In genomic region chr17:7557825-7558543, GRCh38 we compare ENCODE assay signal across 8 cellular contexts. TPM values are rescaled to one million over a fixed set of nuclear protein-coding genes. Genes with fewer than 3 reads are reported as not detected.
DNase-seq lines count a peak whose midpoint lies in the region; ATAC-seq, FAIRE-seq and TF ChIP-seq lines count a peak whose summit lies in the region.

No MANE protein-coding gene starts in this region.

- H3K4me2 ChIP-seq in BLaER1 treated with 17β-estradiol and CSF1 and Interleukin-3, amounts not matched to agents 10 nM and 100 nM: peak overlapping the region; percentile 90 to 100 (median 96)
- H3K4me2 ChIP-seq in PC-3 (ENCODE audit: low read length): peak overlapping the region; percentile 100
- peak overlapping the region; percentile 91 for H3K4me2 ChIP-seq in HepG2 (ENCODE audit: low read depth, low read length)

- H3K27me3 ChIP-seq in BLaER1 treated with 17β-estradiol and CSF1 and Interleukin-3, amounts not matched to agents 10 nM and 100 nM: no peaks in the 10 kb centered on the region
- H3K27me3 ChIP-seq in PC-3 (ENCODE audit: low read length): no peaks in the 10 kb centered on the region
- H3K27me3 ChIP-seq in HepG2 (ENCODE audit: control insufficient read depth in 1 of 2, insufficient read depth in 2 of 2, low read length in 2 of 2): no peaks in the 10 kb centered on the region; a peak in 1 of 5 replicates

- no peak for TF ChIP-seq EP300 in HepG2 (IDR thresholded peaks at IDR 0.05; ENCODE audit: low read depth in 2 of 2, low read length in 2 of 2)
- TF ChIP-seq EP300 in HepG2 (CRISPR knock-in tag; IDR thresholded peaks at IDR 0.05; ENCODE audit: borderline replicate concordance): no peak

- POLR2A ChIA-PET in PC-3 (lab: Charles Lee; ENCODE audit: unreplicated experiment): no interaction called here
- POLR2A ChIA-PET in HepG2 (lab: Yijun Ruan, JAX): interaction anchor here (0.8 to 4.8 kb wide), 10 partner anchors 10 to 276 kb away, joined by 3 to 33 read pairs (median 4); partner anchors contain the start of genes MPDU1, TMEM256, TNFSF12 and TP53

- 4% methylated on average over 11 of the region's 21 CpGs for WGBS in HepG2 (ENCODE audit: low lambda C conversion rate)

- H4K20me1 ChIP-seq in BLaER1 treated with 17β-estradiol and CSF1 and Interleukin-3, amounts not matched to agents 10 nM and 100 nM: peaks cover 0 to 10% (median 4%) of the 10 kb centered on the region in 11 experiments; a peak in 7 of 22 replicates
- H4K20me1 ChIP-seq in PC-3 (ENCODE audit: low read length) (no peaks in the 10 kb centered on the region), HepG2 (ENCODE audit: insufficient read depth, low read length) (no peaks in the 10 kb centered on the region)

- H3K9me2 ChIP-seq in PC-3 (replicated peaks; ENCODE audit: low read length): no peaks in the 10 kb centered on the region

- FAIRE-seq in HepG2 (lab: Jason Lieb, UNC): peak; percentile 67

- H3K9ac ChIP-seq in BLaER1 treated with 17β-estradiol and CSF1 and Interleukin-3, amounts not matched to agents 10 nM and 100 nM: peak overlapping the region; percentile 88 to 98 (median 94)
- H3K9ac ChIP-seq in PC-3 (ENCODE audit: low read length) (peak overlapping the region; percentile 67), HepG2 (ENCODE audit: insufficient read depth, low read depth, low read length) (peak overlapping the region; percentile 67)

- H3K27ac ChIP-seq in BLaER1 treated with 17β-estradiol and CSF1 and Interleukin-3, amounts not matched to agents 10 nM and 100 nM: peak overlapping the region; percentile 85 to 99 (median 97)
- H3K27ac ChIP-seq in PC-3 (ENCODE audit: low read length) (peak overlapping the region; percentile 65), coronary artery (peak overlapping the region; percentile 91 to 98), HepG2 (ENCODE audit: extremely low read length, insufficient read depth, low read length) (peak overlapping the region; percentile 55)

- H3F3A ChIP-seq in PC-3 (ENCODE audit: low read length, unreplicated experiment): no peaks in the 10 kb centered on the region

- intact Hi-C loops in PC-3 (cut with micrococcal nuclease): no loop called here
- intact Hi-C loops in HepG2 (cut with micrococcal nuclease; ENCODE audit: unreplicated experiment): no loop called here

- in situ Hi-C loops in HepG2 (cut with HindIII; ENCODE audit: extremely low pct_ligation_motif_present, low pct_unique_long_range_greater_than_20kb): loop anchor here (5.0 kb wide), 1 partner anchor 46 kb away; no protein-coding TSS in a partner anchor

- H3K9me3 ChIP-seq in BLaER1 treated with 17β-estradiol and CSF1 and Interleukin-3, amounts not matched to agents 10 nM and 100 nM (replicated peaks in 1 of 11): no peaks in the 10 kb centered on the region
- H3K9me3 ChIP-seq in PC-3 (ENCODE audit: low read length) (no peaks in the 10 kb centered on the region), HepG2 (ENCODE audit: low read length) (no peaks in the 10 kb centered on the region)

- DNase-seq in PC-3 (peak; percentile 66), coronary artery (ENCODE audit: low spot score) (peak; percentile 87), HepG2 (ENCODE audit: low spot score) (peak; percentile 52), stromal cell of bone marrow (ENCODE audit: low read depth) (peak; percentile 54), NCI-H526 treated with DMSO at 0.1 percent for 48 hours (lab: John Stamatoyannopoulos, UW) (no peak)

- ATAC-seq in PC-3 (peak; percentile 50), HepG2 (peak; percentile 39), GM21717 (IDR thresholded peaks at IDR 0.05; ENCODE audit: unreplicated experiment) (no peak)

- TF ChIP-seq RAD21 in HepG2 (CRISPR knock-in tag; IDR thresholded peaks at IDR 0.05): no peak

- TF ChIP-seq POLR2A in GM19193 (IDR thresholded peaks at IDR 0.05; ENCODE audit: extremely low read depth, insufficient read depth, insufficient read length) (peak; percentile 82), HepG2 (IDR thresholded peaks at IDR 0.05; ENCODE audit: insufficient read depth in 1 of 2, low read depth in 2 of 2, low read length in 2 of 2) (peak; percentile 22 to 72; a peak in 3 of 4 replicates)

- peaks cover 0 to 28% (median 9%) of the 10 kb centered on the region in 11 experiments; a peak in 15 of 22 replicates for H3K36me3 ChIP-seq in BLaER1 treated with 17β-estradiol and CSF1 and Interleukin-3, amounts not matched to agents 10 nM and 100 nM
- no peaks in the 10 kb centered on the region for H3K36me3 ChIP-seq in PC-3 (ENCODE audit: low read depth, low read length)
- no peaks in the 10 kb centered on the region; a peak in 1 of 5 replicates for H3K36me3 ChIP-seq in HepG2 (replicated peaks in 1 of 2; ENCODE audit: control insufficient read depth in 1 of 2, insufficient read depth in 2 of 2, low read length in 2 of 2)

- peaks cover 59 to 85% (median 69%) of the 10 kb centered on the region in 10 experiments for H3K4me1 ChIP-seq in BLaER1 treated with 17β-estradiol and CSF1 and Interleukin-3, amounts not matched to agents 10 nM and 100 nM
- H3K4me1 ChIP-seq in PC-3 (ENCODE audit: insufficient read depth, low read length) (peaks cover 25% of the 10 kb centered on the region), HepG2 (ENCODE audit: insufficient read depth, low read length) (peaks cover 52% of the 10 kb centered on the region)

- peak overlapping the region; percentile 52 to 98 (median 86) for H3K4me3 ChIP-seq in BLaER1 treated with 17β-estradiol and CSF1 and Interleukin-3, amounts not matched to agents 10 nM and 100 nM
- H3K4me3 ChIP-seq in PC-3 (ENCODE audit: low read length): peak overlapping the region; percentile 60
- peak overlapping the region; percentile 95 for H3K4me3 ChIP-seq in coronary artery
- H3K4me3 ChIP-seq in HepG2 (replicated peaks in 1 of 3; ENCODE audit: insufficient read depth in 1 of 3, low read depth in 2 of 3, low read length in 3 of 3): peak overlapping the region; percentile 51 to 92 (median 58)

- H2AFZ ChIP-seq in PC-3 (ENCODE audit: low read length) (peak overlapping the region; percentile 80), HepG2 (ENCODE audit: low read length) (no peak overlapping the region)

- CTCF ChIA-PET in PC-3 (lab: Charles Lee): no interaction called here
- CTCF ChIA-PET in HepG2 (lab: Yijun Ruan, JAX; ENCODE audit: low intra/inter-chr PET ratio, low total read pairs): no interaction called here

- H3K79me2 ChIP-seq in PC-3 (ENCODE audit: low read length) (peaks cover 12% of the 10 kb centered on the region), HepG2 (ENCODE audit: insufficient read depth, low read length) (peaks cover 9% of the 10 kb centered on the region)

- TF ChIP-seq CTCF in PC-3 (conservative IDR thresholded peaks at IDR 0.05; ENCODE audit: low read depth, low read length): no peak
- no peak for TF ChIP-seq CTCF in coronary artery (IDR thresholded peaks at IDR 0.05)
- TF ChIP-seq CTCF in HepG2 (CRISPR knock-in tag; IDR thresholded peaks at IDR 0.05): peak; percentile 27

- BruUV-seq in PC-3 (replicated peaks; lab: Mats Ljungman, UMichigan) (no TSS peak), HepG2 (replicated peaks; lab: Mats Ljungman, UMichigan) (no TSS peak)

RNA-seq across cellular contexts. Expression of gene TNFSF13, which starts 0.6 kb away (rescaled TPM):
- total RNA-seq in PC-3 (2014; rRNA removed) (3.6 and 5.2 TPM in 2 replicates), HepG2 (2016; rRNA removed; fragmentation: Illumina TruSeq; extraction: Trizol) (1.7 and 2.5 TPM in 2 replicates)
- total RNA-seq in HepG2 (2016; cell fraction: cytosol; rRNA removed; fragmentation: Illumina TruSeq; extraction: Trizol; ENCODE audit: low read depth): 0.20 and 0.79 TPM in 2 replicates
- 2.0 and 2.2 TPM in 2 replicates for total RNA-seq in HepG2 (2016; cell fraction: insoluble cytoplasmic fraction; rRNA removed; fragmentation: Illumina TruSeq; extraction: Trizol)
- 1.1 and 2.2 TPM in 2 replicates for total RNA-seq in HepG2 (2016; cell fraction: membrane; rRNA removed; fragmentation: Illumina TruSeq; extraction: Trizol)
- total RNA-seq in HepG2 (2016; cell fraction: nucleus; rRNA removed; fragmentation: Illumina TruSeq; extraction: Trizol): 2.9 and 3.2 TPM in 2 replicates
- 3.3 TPM in 2 replicates for polyA plus RNA-seq in HepG2 (2011; rRNA removed)
- 2.2 TPM in 2 replicates for polyA plus RNA-seq in HepG2 (2011; cell fraction: cytosol; rRNA removed)
- 9.6 and 11.2 TPM in 2 replicates for polyA plus RNA-seq in HepG2 (2011; cell fraction: nucleus; rRNA removed)
- polyA plus RNA-seq in HepG2 (2012): 2.6 and 3.9 TPM in 2 replicates
- polyA plus RNA-seq in HepG2 (2016; cell fraction: cytosol; fragmentation: Illumina TruSeq; extraction: Trizol; ENCODE audit: low read depth): 0.76 and 2.2 TPM in 2 replicates
- polyA plus RNA-seq in HepG2 (2016; cell fraction: insoluble cytoplasmic fraction; fragmentation: Illumina TruSeq; extraction: Trizol; ENCODE audit: low read depth): 3.1 and 3.7 TPM in 2 replicates
- polyA plus RNA-seq in HepG2 (2016; cell fraction: membrane; fragmentation: Illumina TruSeq; extraction: Trizol; ENCODE audit: low read depth): 2.2 and 2.3 TPM in 2 replicates
- polyA plus RNA-seq in HepG2 (2016; cell fraction: nucleus; fragmentation: Illumina TruSeq; extraction: Trizol; ENCODE audit: insufficient read depth, low read depth): 4.9 and 6.7 TPM in 2 replicates
- polyA minus RNA-seq in HepG2 (2011; rRNA and poly(A)+ RNA removed; ENCODE audit: low replicate concordance): 2.2 and 7.1 TPM in 2 replicates
- polyA minus RNA-seq in HepG2 (2011; cell fraction: cytosol; rRNA and poly(A)+ RNA removed): 0.26 and 1.3 TPM in 2 replicates
- 2.1 and 3.0 TPM in 2 replicates for polyA minus RNA-seq in HepG2 (2011; cell fraction: nucleus; rRNA and poly(A)+ RNA removed)

RNA-seq across cellular contexts. Expression of gene SENP3, which starts 3.7 kb away (rescaled TPM):
- total RNA-seq in PC-3 (2014; rRNA removed) (82.8 and 88.7 TPM in 2 replicates), HepG2 (2016; rRNA removed; fragmentation: Illumina TruSeq; extraction: Trizol) (64.5 and 75.4 TPM in 2 replicates)
- total RNA-seq in HepG2 (2016; cell fraction: cytosol; rRNA removed; fragmentation: Illumina TruSeq; extraction: Trizol; ENCODE audit: low read depth): 46.1 and 48.3 TPM in 2 replicates
- total RNA-seq in HepG2 (2016; cell fraction: insoluble cytoplasmic fraction; rRNA removed; fragmentation: Illumina TruSeq; extraction: Trizol): 67.8 and 80.2 TPM in 2 replicates
- total RNA-seq in HepG2 (2016; cell fraction: membrane; rRNA removed; fragmentation: Illumina TruSeq; extraction: Trizol): 96.7 and 98.4 TPM in 2 replicates
- 31.6 and 38.4 TPM in 2 replicates for total RNA-seq in HepG2 (2016; cell fraction: nucleus; rRNA removed; fragmentation: Illumina TruSeq; extraction: Trizol)
- polyA plus RNA-seq in HepG2 (2011; rRNA removed): 55.8 and 57.3 TPM in 2 replicates
- 51.2 and 51.8 TPM in 2 replicates for polyA plus RNA-seq in HepG2 (2011; cell fraction: cytosol; rRNA removed)
- polyA plus RNA-seq in HepG2 (2011; cell fraction: nucleus; rRNA removed): 36.5 and 39.7 TPM in 2 replicates
- 20.5 and 25.7 TPM in 2 replicates for polyA plus RNA-seq in HepG2 (2012)
- polyA plus RNA-seq in HepG2 (2016; cell fraction: cytosol; fragmentation: Illumina TruSeq; extraction: Trizol; ENCODE audit: low read depth): 29.8 and 32.5 TPM in 2 replicates
- polyA plus RNA-seq in HepG2 (2016; cell fraction: insoluble cytoplasmic fraction; fragmentation: Illumina TruSeq; extraction: Trizol; ENCODE audit: low read depth): 66.8 and 75.8 TPM in 2 replicates
- polyA plus RNA-seq in HepG2 (2016; cell fraction: membrane; fragmentation: Illumina TruSeq; extraction: Trizol; ENCODE audit: low read depth): 81.7 and 87.7 TPM in 2 replicates
- polyA plus RNA-seq in HepG2 (2016; cell fraction: nucleus; fragmentation: Illumina TruSeq; extraction: Trizol; ENCODE audit: insufficient read depth, low read depth): 52.7 and 61.4 TPM in 2 replicates
- polyA minus RNA-seq in HepG2 (2011; rRNA and poly(A)+ RNA removed; ENCODE audit: low replicate concordance): 67.9 and 190 TPM in 2 replicates
- polyA minus RNA-seq in HepG2 (2011; cell fraction: cytosol; rRNA and poly(A)+ RNA removed): 26.8 and 29.3 TPM in 2 replicates
- polyA minus RNA-seq in HepG2 (2011; cell fraction: nucleus; rRNA and poly(A)+ RNA removed): 19.1 and 20.5 TPM in 2 replicates

RNA-seq across cellular contexts. Expression of gene TNFSF12, which starts 9.1 kb away (rescaled TPM):
- total RNA-seq in PC-3 (2014; rRNA removed): 15.2 and 24.2 TPM in 2 replicates
- 0.73 and 0.93 TPM in 2 replicates for total RNA-seq in HepG2 (2016; rRNA removed; fragmentation: Illumina TruSeq; extraction: Trizol)
- 3.9 and 4.8 TPM in 2 replicates for total RNA-seq in HepG2 (2016; cell fraction: cytosol; rRNA removed; fragmentation: Illumina TruSeq; extraction: Trizol; ENCODE audit: low read depth)
- total RNA-seq in HepG2 (2016; cell fraction: insoluble cytoplasmic fraction; rRNA removed; fragmentation: Illumina TruSeq; extraction: Trizol): 0.97 and 1.6 TPM in 2 replicates
- total RNA-seq in HepG2 (2016; cell fraction: membrane; rRNA removed; fragmentation: Illumina TruSeq; extraction: Trizol): 3.9 and 5.7 TPM in 2 replicates
- total RNA-seq in HepG2 (2016; cell fraction: nucleus; rRNA removed; fragmentation: Illumina TruSeq; extraction: Trizol): 1.2 TPM in 1 of 2 replicates, not detected in the other
- polyA plus RNA-seq in HepG2 (2011; rRNA removed): 6.3 and 7.2 TPM in 2 replicates
- 7.6 and 10.0 TPM in 2 replicates for polyA plus RNA-seq in HepG2 (2011; cell fraction: cytosol; rRNA removed)
- polyA plus RNA-seq in HepG2 (2011; cell fraction: nucleus; rRNA removed): 5.3 and 5.4 TPM in 2 replicates
- 5.1 and 5.5 TPM in 2 replicates for polyA plus RNA-seq in HepG2 (2012)
- polyA plus RNA-seq in HepG2 (2016; cell fraction: cytosol; fragmentation: Illumina TruSeq; extraction: Trizol; ENCODE audit: low read depth): 13.4 and 14.8 TPM in 2 replicates
- 1.9 and 2.1 TPM in 2 replicates for polyA plus RNA-seq in HepG2 (2016; cell fraction: insoluble cytoplasmic fraction; fragmentation: Illumina TruSeq; extraction: Trizol; ENCODE audit: low read depth)
- 12.4 and 14.7 TPM in 2 replicates for polyA plus RNA-seq in HepG2 (2016; cell fraction: membrane; fragmentation: Illumina TruSeq; extraction: Trizol; ENCODE audit: low read depth)
- polyA plus RNA-seq in HepG2 (2016; cell fraction: nucleus; fragmentation: Illumina TruSeq; extraction: Trizol; ENCODE audit: insufficient read depth, low read depth): 1.4 and 2.2 TPM in 2 replicates
- polyA minus RNA-seq in HepG2 (2011; rRNA and poly(A)+ RNA removed; ENCODE audit: low replicate concordance): 2.1 and 2.2 TPM in 2 replicates
- 1.8 and 2.3 TPM in 2 replicates for polyA minus RNA-seq in HepG2 (2011; cell fraction: cytosol; rRNA and poly(A)+ RNA removed)
- 0.99 and 1.0 TPM in 2 replicates for polyA minus RNA-seq in HepG2 (2011; cell fraction: nucleus; rRNA and poly(A)+ RNA removed)

RNA-seq across cellular contexts. Expression of gene CD68, which starts 21.5 kb away (rescaled TPM):
- 30.2 and 32.4 TPM in 2 replicates for total RNA-seq in PC-3 (2014; rRNA removed)
- total RNA-seq in HepG2 (2016; rRNA removed; fragmentation: Illumina TruSeq; extraction: Trizol): 4.1 and 10.3 TPM in 2 replicates
- total RNA-seq in HepG2 (2016; cell fraction: cytosol; rRNA removed; fragmentation: Illumina TruSeq; extraction: Trizol; ENCODE audit: low read depth): 6.3 and 6.7 TPM in 2 replicates
- total RNA-seq in HepG2 (2016; cell fraction: insoluble cytoplasmic fraction; rRNA removed; fragmentation: Illumina TruSeq; extraction: Trizol): 3.2 and 7.8 TPM in 2 replicates
- 7.2 and 7.7 TPM in 2 replicates for total RNA-seq in HepG2 (2016; cell fraction: membrane; rRNA removed; fragmentation: Illumina TruSeq; extraction: Trizol)
- 3.2 and 9.0 TPM in 2 replicates for total RNA-seq in HepG2 (2016; cell fraction: nucleus; rRNA removed; fragmentation: Illumina TruSeq; extraction: Trizol)
- 104 and 124 TPM in 2 replicates for polyA plus RNA-seq in HepG2 (2011; rRNA removed)
- polyA plus RNA-seq in HepG2 (2011; cell fraction: cytosol; rRNA removed): 69.4 and 81.9 TPM in 2 replicates
- polyA plus RNA-seq in HepG2 (2011; cell fraction: nucleus; rRNA removed): 15.4 and 16.3 TPM in 2 replicates
- 26.8 and 35.7 TPM in 2 replicates for polyA plus RNA-seq in HepG2 (2012)
- polyA plus RNA-seq in HepG2 (2016; cell fraction: cytosol; fragmentation: Illumina TruSeq; extraction: Trizol; ENCODE audit: low read depth): 16.5 and 18.7 TPM in 2 replicates
- 17.2 and 20.1 TPM in 2 replicates for polyA plus RNA-seq in HepG2 (2016; cell fraction: insoluble cytoplasmic fraction; fragmentation: Illumina TruSeq; extraction: Trizol; ENCODE audit: low read depth)
- 24.5 and 25.8 TPM in 2 replicates for polyA plus RNA-seq in HepG2 (2016; cell fraction: membrane; fragmentation: Illumina TruSeq; extraction: Trizol; ENCODE audit: low read depth)
- 16.1 and 21.1 TPM in 2 replicates for polyA plus RNA-seq in HepG2 (2016; cell fraction: nucleus; fragmentation: Illumina TruSeq; extraction: Trizol; ENCODE audit: insufficient read depth, low read depth)
- 12.6 and 26.1 TPM in 2 replicates for polyA minus RNA-seq in HepG2 (2011; rRNA and poly(A)+ RNA removed; ENCODE audit: low replicate concordance)
- 7.6 and 9.9 TPM in 2 replicates for polyA minus RNA-seq in HepG2 (2011; cell fraction: cytosol; rRNA and poly(A)+ RNA removed)
- 4.6 and 6.2 TPM in 2 replicates for polyA minus RNA-seq in HepG2 (2011; cell fraction: nucleus; rRNA and poly(A)+ RNA removed)

RNA-seq across cellular contexts. Expression of gene MPDU1, which starts 25.7 kb away (rescaled TPM):
- 71.0 and 94.1 TPM in 2 replicates for total RNA-seq in PC-3 (2014; rRNA removed)
- total RNA-seq in HepG2 (2016; rRNA removed; fragmentation: Illumina TruSeq; extraction: Trizol): 59.5 and 112 TPM in 2 replicates
- 17.5 and 21.1 TPM in 2 replicates for total RNA-seq in HepG2 (2016; cell fraction: cytosol; rRNA removed; fragmentation: Illumina TruSeq; extraction: Trizol; ENCODE audit: low read depth)
- 62.6 and 101 TPM in 2 replicates for total RNA-seq in HepG2 (2016; cell fraction: insoluble cytoplasmic fraction; rRNA removed; fragmentation: Illumina TruSeq; extraction: Trizol)
- total RNA-seq in HepG2 (2016; cell fraction: membrane; rRNA removed; fragmentation: Illumina TruSeq; extraction: Trizol): 24.3 and 28.7 TPM in 2 replicates
- 84.0 and 86.6 TPM in 2 replicates for total RNA-seq in HepG2 (2016; cell fraction: nucleus; rRNA removed; fragmentation: Illumina TruSeq; extraction: Trizol)
- 127 and 167 TPM in 2 replicates for polyA plus RNA-seq in HepG2 (2011; rRNA removed)
- polyA plus RNA-seq in HepG2 (2011; cell fraction: cytosol; rRNA removed): 188 and 194 TPM in 2 replicates
- 91.5 and 103 TPM in 2 replicates for polyA plus RNA-seq in HepG2 (2011; cell fraction: nucleus; rRNA removed)
- polyA plus RNA-seq in HepG2 (2012): 56.7 and 59.6 TPM in 2 replicates
- polyA plus RNA-seq in HepG2 (2016; cell fraction: cytosol; fragmentation: Illumina TruSeq; extraction: Trizol; ENCODE audit: low read depth): 12.2 and 12.9 TPM in 2 replicates
- 73.5 and 77.4 TPM in 2 replicates for polyA plus RNA-seq in HepG2 (2016; cell fraction: insoluble cytoplasmic fraction; fragmentation: Illumina TruSeq; extraction: Trizol; ENCODE audit: low read depth)
- 22.9 and 23.5 TPM in 2 replicates for polyA plus RNA-seq in HepG2 (2016; cell fraction: membrane; fragmentation: Illumina TruSeq; extraction: Trizol; ENCODE audit: low read depth)
- 172 and 177 TPM in 2 replicates for polyA plus RNA-seq in HepG2 (2016; cell fraction: nucleus; fragmentation: Illumina TruSeq; extraction: Trizol; ENCODE audit: insufficient read depth, low read depth)
- polyA minus RNA-seq in HepG2 (2011; rRNA and poly(A)+ RNA removed; ENCODE audit: low replicate concordance): 205 and 272 TPM in 2 replicates
- 31.8 and 40.4 TPM in 2 replicates for polyA minus RNA-seq in HepG2 (2011; cell fraction: cytosol; rRNA and poly(A)+ RNA removed)
- polyA minus RNA-seq in HepG2 (2011; cell fraction: nucleus; rRNA and poly(A)+ RNA removed): 30.7 and 35.3 TPM in 2 replicates
